Comparison of ENCODE assay signal across 17 cellular contexts in the genomic region with DNA sequence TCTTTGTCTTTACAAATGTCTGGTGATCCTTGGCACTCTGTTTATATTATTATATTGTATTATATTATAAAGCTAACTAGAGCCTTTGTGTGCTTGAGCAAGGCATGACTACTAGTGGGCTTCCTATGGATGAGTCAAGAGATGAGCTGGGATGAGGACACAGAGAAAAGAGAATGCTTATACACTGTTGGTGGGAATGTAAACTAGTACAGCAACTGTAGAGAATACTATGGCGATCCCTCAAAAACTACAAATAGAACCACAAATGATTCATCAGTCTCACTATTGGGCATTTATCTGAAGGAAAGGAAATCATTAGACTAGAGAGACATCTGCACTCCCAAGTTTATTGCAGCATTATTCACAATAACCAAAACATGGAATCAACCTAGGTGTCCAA. TPM values are rescaled to one million over a fixed set of nuclear protein-coding genes. Genes with fewer than 3 reads are reported as not detected.
A peak's percentile ranks its signal among the peaks of the same experiment; 100 is the strongest.
DNase-seq lines count a peak whose midpoint lies in the region; FAIRE-seq and TF ChIP-seq lines count a peak whose summit lies in the region.
"Had no signal": no experiment of that assay in that cellular context is flagged by ENCODE, and none has a peak within 500 bp of the region (broad histone marks: within the 10 kb centered on the region; RNA-seq: fewer than 3 reads in every experiment).

No MANE protein-coding gene starts in this region.

- no peak overlapping the region for H3K27ac ChIP-seq in AG04450 (ENCODE audit: low read depth, low read length)
- H3K27ac ChIP-seq in effector memory CD4-positive, alpha-beta T cell (ENCODE audit: insufficient read depth, low read length, poor library complexity, severe bottlenecking), result no peak overlapping the region
- H3K27ac ChIP-seq: PC-9 had no signal

- FAIRE-seq in bronchial epithelial cell (lab: Jason Lieb, UNC), result no peak
- FAIRE-seq: GM12891, GM19239, HTR-8/SVneo had no signal

- peaks cover 16% of the 10 kb centered on the region for H3K27me3 Mint-ChIP-seq in activated CD4-positive, alpha-beta T cell treated with anti-CD3 and anti-CD28 coated beads, Interleukin-2, amount 10 ng/mL, durations not matched to agents 7 days and 5 days

- no peak overlapping the region for H3K4me3 Mint-ChIP-seq in activated CD4-positive, alpha-beta T cell treated with anti-CD3 and anti-CD28 coated beads, Interleukin-2, amount 10 ng/mL, durations not matched to agents 7 days and 5 days
- H3K4me3 Mint-ChIP-seq: CD14-positive monocyte had no signal

- H3K4me1 Mint-ChIP-seq in activated CD4-positive, alpha-beta T cell treated with anti-CD3 and anti-CD28 coated beads, Interleukin-2, amount 10 ng/mL, durations not matched to agents 7 days and 5 days, result no peaks in the 10 kb centered on the region
- H3K4me1 Mint-ChIP-seq: CD14-positive monocyte had no signal

- peak; percentile 29 for DNase-seq in AG04450 (ENCODE audit: low read depth, low spot score)
- DNase-seq in HT1080 (ENCODE audit: low read depth), result peak; percentile 84
- peak; percentile 8 for DNase-seq in bronchial epithelial cell (ENCODE audit: low read depth)
- peak; percentile 14 for DNase-seq in kidney epithelial cell (ENCODE audit: low read depth)
- DNase-seq in GOT3 (lab: John Stamatoyannopoulos, UW), result no peak
- no peak for DNase-seq in activated CD4-positive, alpha-beta T cell treated with anti-CD3 and anti-CD28 coated beads, Interleukin-2, amount 10 ng/mL, durations not matched to agents 7 days and 5 days
- no peak for DNase-seq in central memory CD4-positive, alpha-beta T cell
- DNase-seq in effector memory CD4-positive, alpha-beta T cell, result no peak
- DNase-seq: COR-L47, NCI-H1694, NCI-H69, PC-9 had no signal

- H3K27ac Mint-ChIP-seq in activated CD4-positive, alpha-beta T cell treated with anti-CD3 and anti-CD28 coated beads, Interleukin-2, amount 10 ng/mL, durations not matched to agents 7 days and 5 days, result no peak overlapping the region
- H3K27ac Mint-ChIP-seq: CD14-positive monocyte had no signal

- CTCF ChIA-PET in AG04450 (lab: Charles Lee), result no interaction called here
- CTCF ChIA-PET in activated CD4-positive, alpha-beta T cell treated with anti-CD3 and anti-CD28 coated beads, Interleukin-2, amount 10 ng/mL, durations not matched to agents 7 days and 5 days (lab: Charles Lee), result no interaction called here

- H3K4me1 ChIP-seq in effector memory CD4-positive, alpha-beta T cell (ENCODE audit: control insufficient read depth, insufficient read depth, low read length, poor library complexity, severe bottlenecking), result no peaks in the 10 kb centered on the region

- H3K4me3 ChIP-seq in AG04450 (ENCODE audit: low read depth, low read length) (no peak overlapping the region), bronchial epithelial cell (ENCODE audit: low read depth, low read length) (no peak overlapping the region), kidney epithelial cell (ENCODE audit: low read depth, low read length) (no peak overlapping the region)
- no peak overlapping the region for H3K4me3 ChIP-seq in effector memory CD4-positive, alpha-beta T cell (ENCODE audit: insufficient read depth, low read depth, low read length, poor library complexity, severe bottlenecking)
- H3K4me3 ChIP-seq: PC-9 had no signal

- H3K36me3 Mint-ChIP-seq in activated CD4-positive, alpha-beta T cell treated with anti-CD3 and anti-CD28 coated beads, Interleukin-2, amount 10 ng/mL, durations not matched to agents 7 days and 5 days (ENCODE audit: low read depth), result no peaks in the 10 kb centered on the region
- H3K36me3 Mint-ChIP-seq: CD14-positive monocyte had no signal

- H3K9me3 Mint-ChIP-seq in activated CD4-positive, alpha-beta T cell treated with anti-CD3 and anti-CD28 coated beads, Interleukin-2, amount 10 ng/mL, durations not matched to agents 7 days and 5 days, result no peaks in the 10 kb centered on the region

- POLR2A ChIA-PET in AG04450 (lab: Yijun Ruan, JAX), result no interaction called here
- POLR2A ChIA-PET in activated CD4-positive, alpha-beta T cell treated with anti-CD3 and anti-CD28 coated beads, Interleukin-2, amount 10 ng/mL, durations not matched to agents 7 days and 5 days (lab: Charles Lee), result no interaction called here

- TF ChIP-seq CTCF in AG04450 (IDR thresholded peaks at IDR 0.05; ENCODE audit: low read depth, low read length), result no peak
- no peak for TF ChIP-seq CTCF in bronchial epithelial cell (IDR thresholded peaks at IDR 0.05; ENCODE audit: insufficient read depth, low read length, severe bottlenecking)
- TF ChIP-seq CTCF in kidney epithelial cell (IDR thresholded peaks at IDR 0.05; ENCODE audit: insufficient read depth, low read length, poor library complexity, severe bottlenecking), result no peak

- H3K36me3 ChIP-seq in bronchial epithelial cell (ENCODE audit: control insufficient read depth, insufficient read depth, low read length) (no peaks in the 10 kb centered on the region), kidney epithelial cell (ENCODE audit: control insufficient read depth, insufficient read depth, low read length) (no peaks in the 10 kb centered on the region)
- H3K36me3 ChIP-seq in effector memory CD4-positive, alpha-beta T cell (ENCODE audit: control insufficient read depth, insufficient read depth, low read length), result no peaks in the 10 kb centered on the region

- H3K9me3 ChIP-seq in AG04450 (ENCODE audit: control insufficient read depth, insufficient read depth, low read length), result no peaks in the 10 kb centered on the region
- H3K9me3 ChIP-seq in effector memory CD4-positive, alpha-beta T cell (ENCODE audit: control insufficient read depth, low read length), result no peaks in the 10 kb centered on the region

- H3K27me3 ChIP-seq in AG04450 (ENCODE audit: control insufficient read depth, insufficient read depth, low read length) (no peaks in the 10 kb centered on the region), bronchial epithelial cell (ENCODE audit: control insufficient read depth, insufficient read depth, low read length) (no peaks in the 10 kb centered on the region), kidney epithelial cell (ENCODE audit: control insufficient read depth, insufficient read depth, low read length) (no peaks in the 10 kb centered on the region)
- no peaks in the 10 kb centered on the region for H3K27me3 ChIP-seq in effector memory CD4-positive, alpha-beta T cell (replicated peaks; ENCODE audit: control insufficient read depth, insufficient read depth, low read length, poor library complexity, severe bottlenecking)

RNA-seq across cellular contexts. Expression of a gene that starts 40.8 kb away (rescaled TPM):
- 0.17 and 0.26 TPM in 2 replicates for polyA plus RNA-seq in AG04450 (2011; rRNA removed)
- 1.2 and 1.4 TPM in 2 replicates for polyA minus RNA-seq in AG04450 (2011; rRNA and poly(A)+ RNA removed)
- total RNA-seq in HT1080 (2014; rRNA removed; shearing (Covaris generic)), result 1.5 and 2.0 TPM in 2 replicates
- 1.0 and 1.1 TPM in 2 replicates for polyA plus RNA-seq in HT1080 (2015; cell fraction: cytosol; rRNA removed)
- 1.2 TPM in 2 replicates for polyA plus RNA-seq in HT1080 (2015; cell fraction: nucleus; rRNA removed)
- total RNA-seq in bronchial epithelial cell, result 0.13 and 0.26 TPM in 2 replicates
- 1.3 and 1.8 TPM in 2 replicates for total RNA-seq in kidney epithelial cell
- total RNA-seq in activated CD4-positive, alpha-beta T cell treated with anti-CD3 and anti-CD28 coated beads, Interleukin-2, amount 10 ng/mL, durations not matched to agents 7 days and 5 days, result under 1 TPM; 0.35 to 0.92 TPM
- total RNA-seq: G401 had no signal

Comparison
In these comparisons a context has a peak if more than half of its experiments do, and no peak if none do; other contexts are left out.
1. DNase-seq: peak in AG04450 (single experiment), HT1080 (single experiment), bronchial epithelial cell (single experiment) and kidney epithelial cell (single experiment); none in GOT3 (single experiment), activated CD4-positive, alpha-beta T cell treated with anti-CD3 and anti-CD28 coated beads, Interleukin-2, amount 10 ng/mL, durations not matched to agents 7 days and 5 days (single experiment), central memory CD4-positive, alpha-beta T cell (single experiment) and effector memory CD4-positive, alpha-beta T cell (0 of 3).